In genomic region chr1:237690656-237691055, GRCh38 we compare ENCODE assay signal across 35 cellular contexts.
"Had no signal": no experiment of that assay in that cellular context is flagged by ENCODE, and none has a peak within 500 bp of the region (broad histone marks: within the 10 kb centered on the region; RNA-seq: fewer than 3 reads in every experiment).

No MANE protein-coding gene starts in this region.

- H3K4me1 ChIP-seq: adrenal gland, ascending aorta, body of pancreas, breast epithelium had no signal

- DNase-seq: activated effector memory CD4-positive, alpha-beta T cell treated with anti-CD3 and anti-CD28 coated beads, Interleukin-2, amount 50 U/mL, for 16 hours; activated effector memory CD4-positive, alpha-beta T cell treated with Interleukin-2 at 50 U/mL for 16 hours; activated gamma-delta T cell; activated gamma-delta T cell treated with Interleukin-2 at 50 U/mL for 16 hours; activated naive CD4-positive, alpha-beta T cell; activated naive CD4-positive, alpha-beta T cell treated with anti-CD3 and anti-CD28 coated beads for 36 hours; activated naive CD4-positive, alpha-beta T cell treated with anti-CD3 and anti-CD28 coated beads, Interleukin-2, amount 10 ng/mL, durations not matched to agents 7 days and 5 days; activated naive CD4-positive, alpha-beta T cell treated with anti-CD3 and anti-CD28 coated beads, Interleukin-2, amount 50 U/mL, for 16 hours; activated naive CD4-positive, alpha-beta T cell treated with Interleukin-2 at 50 U/mL for 16 hours; activated naive CD8-positive, alpha-beta T cell treated with anti-CD3 and anti-CD28 coated beads for 36 hours; activated naive CD8-positive, alpha-beta T cell treated with anti-CD3 and anti-CD28 coated beads, Interleukin-2, amount 10 ng/mL, durations not matched to agents 7 days and 5 days; activated naive CD8-positive, alpha-beta T cell treated with anti-CD3 and anti-CD28 coated beads, Interleukin-2, amount 50 U/mL, for 24 hours; activated T-cell treated with anti-CD3 and anti-CD28 coated beads for 4 hours; activated T-cell treated with anti-CD3 and anti-CD28 coated beads, Interleukin-2, amount 50 U/mL, for 1 hour; activated T-cell treated with anti-CD3 and anti-CD28 coated beads, Interleukin-2, amount 50 U/mL, for 24 hours; activated T-cell treated with anti-CD3 and anti-CD28 coated beads, Interleukin-2, amount 50 U/mL, for 4 hours; activated T-cell treated with anti-CD3 and anti-CD28 coated beads, Interleukin-2, amount 50 U/mL, for 48 hours; activated T-cell treated with anti-CD3 and anti-CD28 coated beads, Interleukin-2, amount 50 U/mL, for 72 hours; adrenal gland; amniotic stem cell; amygdala; anterior cingulate cortex; aorta; body of pancreas; brain microvascular endothelial cell; caudate nucleus; central memory CD4-positive, alpha-beta T cell; cerebellar nuclear complex had no signal

- FAIRE-seq: astrocyte, bronchial epithelial cell had no signal

- ATAC-seq: activated naive CD4-positive, alpha-beta T cell treated with anti-CD3 and anti-CD28 coated beads, Interleukin-2, amount 50 U/mL, for 72 hours; activated naive CD8-positive, alpha-beta T cell treated with anti-CD3 and anti-CD28 coated beads, Interleukin-2, amount 50 U/mL, for 24 hours; activated T-cell treated with anti-CD3 and anti-CD28 coated beads, Interleukin-2, amount 50 U/mL, for 4 hours; activated T-cell treated with anti-CD3 and anti-CD28 coated beads, Interleukin-2, amount 50 U/mL, for 72 hours; activated T-helper 17 cell treated with anti-CD3 and anti-CD28 coated beads, Interleukin-2, amount 50 U/mL, for 72 hours; body of pancreas had no signal

- H3K27me3 ChIP-seq: adrenal gland, ascending aorta, body of pancreas, brain microvascular endothelial cell, breast epithelium, cardiac muscle cell had no signal

- H3K36me3 ChIP-seq: adrenal gland, ascending aorta, brain microvascular endothelial cell, breast epithelium had no signal

- H3K9me3 ChIP-seq: adrenal gland, ascending aorta, body of pancreas, breast epithelium had no signal

- H3K4me3 ChIP-seq: adrenal gland, ascending aorta, body of pancreas, breast epithelium, cardiac muscle cell had no signal

- H3K27ac ChIP-seq: adrenal gland, ascending aorta, body of pancreas, brain microvascular endothelial cell, breast epithelium, cardiac muscle cell had no signal
